Comparison of ENCODE assay signal across 27 cellular contexts in genomic region chr17:34356194-34356593, GRCh38. TPM values are rescaled to one million over a fixed set of nuclear protein-coding genes. Genes with fewer than 3 reads are reported as not detected.
DNase-seq lines count a peak whose midpoint lies in the region; ATAC-seq, FAIRE-seq and TF ChIP-seq lines count a peak whose summit lies in the region.
"Had no signal": no experiment of that assay in that cellular context is flagged by ENCODE, and none has a peak within 500 bp of the region (broad histone marks: within the 10 kb centered on the region; RNA-seq: fewer than 3 reads in every experiment).

CCL13 (plus strand) TSS chr17:34356480; CDS start chr17:34356527, 47 bp downstream.

- H3K4me1 ChIP-seq in ACC112 (ENCODE audit: control insufficient read depth, insufficient read depth, low read length, unreplicated experiment): peaks cover 5% of the 10 kb centered on the region
- H3K4me1 ChIP-seq in trophoblast cell (ENCODE audit: control insufficient read depth in 1 of 2, insufficient read depth in 2 of 2, low read length in 2 of 2): no peaks in the 10 kb centered on the region
- H3K4me1 ChIP-seq in HepG2 (ENCODE audit: insufficient read depth, low read length): no peaks in the 10 kb centered on the region

- H3K9ac ChIP-seq in trophoblast cell (ENCODE audit: low read length) (peak within 1 kb of the TSS; percentile 15), HepG2 (ENCODE audit: insufficient read depth, low read depth, low read length) (no peak within 1 kb of the TSS)

- in situ Hi-C loops in brain microvascular endothelial cell (cut with HindIII; ENCODE audit: low pct_ligation_motif_present, low sequenced_read_pairs) (loop anchor here (25.0 kb wide), 1 partner anchor 169 kb away; no protein-coding TSS in a partner anchor), HepG2 (cut with HindIII; ENCODE audit: extremely low pct_ligation_motif_present, low pct_unique_long_range_greater_than_20kb) (no loop called here)

- H3K23ac ChIP-seq in trophoblast cell (ENCODE audit: low read length): no peak within 1 kb of the TSS

- intact Hi-C loops in left ventricle myocardium superior (cut with micrococcal nuclease): no loop called here
- intact Hi-C loops in HepG2 (cut with micrococcal nuclease; ENCODE audit: unreplicated experiment): no loop called here

- H2AK5ac ChIP-seq in trophoblast cell (ENCODE audit: low read length): no peak within 1 kb of the TSS

- no peak for TF ChIP-seq EP300 in HepG2 (IDR thresholded peaks at IDR 0.05; ENCODE audit: low read depth in 2 of 2, low read length in 2 of 2)
- no peak for TF ChIP-seq EP300 in HepG2 (CRISPR knock-in tag; IDR thresholded peaks at IDR 0.05; ENCODE audit: borderline replicate concordance)

- no peak within 1 kb of the TSS for H3K4me2 ChIP-seq in trophoblast cell (ENCODE audit: low read length)
- H3K4me2 ChIP-seq in HepG2 (ENCODE audit: low read depth, low read length): no peak within 1 kb of the TSS
- H3K4me2 ChIP-seq: PC-9 had no signal

- BruUV-seq in HepG2 (replicated peaks; lab: Mats Ljungman, UMichigan): no TSS peak

- no CpG with 5 or more reads among the region's 5 CpGs for WGBS in trophoblast cell (ENCODE audit: extremely low coverage, insufficient coverage, insufficient read length)
- WGBS in HepG2 (ENCODE audit: low lambda C conversion rate): 74% methylated on average over 5 of the region's 5 CpGs

- no peaks in the 10 kb centered on the region for H3K27me3 ChIP-seq in ACC112 (ENCODE audit: insufficient read depth, low read length)
- no peaks in the 10 kb centered on the region for H3K27me3 ChIP-seq in trophoblast cell (ENCODE audit: insufficient read depth, low read length)
- no peaks in the 10 kb centered on the region for H3K27me3 ChIP-seq in brain microvascular endothelial cell (replicated peaks)
- H3K27me3 ChIP-seq in HepG2 (ENCODE audit: control insufficient read depth in 1 of 2, insufficient read depth in 2 of 2, low read length in 2 of 2): no peaks in the 10 kb centered on the region

- no peak for TF ChIP-seq RAD21 in HepG2 (CRISPR knock-in tag; IDR thresholded peaks at IDR 0.05)

- H3K14ac ChIP-seq in trophoblast cell (ENCODE audit: low read length): no peak within 1 kb of the TSS

- no peak within 1 kb of the TSS for H4K12ac ChIP-seq in trophoblast cell (ENCODE audit: low read depth, low read length)

- DNase-seq in GM03348 (ENCODE audit: low spot score) (peak; percentile 1), left ventricle myocardium superior (no peak), trophoblast cell (no peak), medulla oblongata (ENCODE audit: extremely low spot score) (no peak), brain microvascular endothelial cell (no peak), SKM-1 treated with dmso at 0.1 percent for 144 hours (lab: John Stamatoyannopoulos, UW; ENCODE audit: unreplicated experiment) (no peak), HepG2 (ENCODE audit: low spot score) (no peak)
- DNase-seq: CD4-positive, alpha-beta T cell; COR-L47; DMS79 treated with DMSO at 0.1 percent for 48 hours; H9; HFFc6; KG1; NCI-H1092 treated with DMSO at 0.1 percent for 48 hours; NCI-H1436 treated with DMSO at 0.1 percent for 48 hours; NCI-H2029; NCI-H2227 treated with DMSO at 0.1 percent for 48 hours; NCI-H510A; NCI-H748 treated with DMSO at 0.1 percent for 48 hours; PC-9; RPMI8226; SIG-M5 had no signal

- H2AFZ ChIP-seq in ACC112 (ENCODE audit: low read length, unreplicated experiment) (no peak within 1 kb of the TSS), trophoblast cell (ENCODE audit: insufficient read depth, low read length, poor library complexity) (no peak within 1 kb of the TSS), HepG2 (ENCODE audit: low read length) (no peak within 1 kb of the TSS)
- H2AFZ ChIP-seq: PC-9 had no signal

- H3K9me3 ChIP-seq in trophoblast cell (ENCODE audit: insufficient read depth, low read depth, low read length) (no peaks in the 10 kb centered on the region), HepG2 (ENCODE audit: low read length) (no peaks in the 10 kb centered on the region)

- H4K20me1 ChIP-seq in HepG2 (ENCODE audit: insufficient read depth, low read length): no peaks in the 10 kb centered on the region

- no peak within 1 kb of the TSS for H4K91ac ChIP-seq in trophoblast cell (ENCODE audit: low read depth, low read length)

- no peak for FAIRE-seq in HepG2 (lab: Jason Lieb, UNC)
- FAIRE-seq: GM12892 had no signal

- peak; percentile 34 for ATAC-seq in left ventricle myocardium superior
- ATAC-seq in HepG2: no peak

- POLR2A ChIA-PET in HepG2 (lab: Yijun Ruan, JAX): no interaction called here

- no peaks in the 10 kb centered on the region for H3K79me1 ChIP-seq in trophoblast cell (ENCODE audit: low read length)

- no peak within 1 kb of the TSS for H2BK5ac ChIP-seq in trophoblast cell (ENCODE audit: low read depth, low read length, poor library complexity)

- no peak within 1 kb of the TSS for H3K18ac ChIP-seq in trophoblast cell (ENCODE audit: low read length)

- no peak within 1 kb of the TSS for H2BK120ac ChIP-seq in trophoblast cell (ENCODE audit: insufficient read depth, low read length, poor library complexity)

- no peaks in the 10 kb centered on the region for H3K79me2 ChIP-seq in ACC112 (ENCODE audit: control insufficient read depth, insufficient read depth, low read length, unreplicated experiment)
- H3K79me2 ChIP-seq in trophoblast cell (ENCODE audit: control insufficient read depth, insufficient read depth, low read length, poor library complexity): no peaks in the 10 kb centered on the region
- H3K79me2 ChIP-seq in HepG2 (ENCODE audit: insufficient read depth, low read length): no peaks in the 10 kb centered on the region

- no peak for TF ChIP-seq POLR2A in HepG2 (IDR thresholded peaks at IDR 0.05; ENCODE audit: insufficient read depth in 1 of 2, low read depth in 2 of 2, low read length in 2 of 2)

- no peak within 1 kb of the TSS for H4K8ac ChIP-seq in trophoblast cell (ENCODE audit: low read depth, low read length)

- no peak within 1 kb of the TSS for H3K4ac ChIP-seq in trophoblast cell (ENCODE audit: low read depth, low read length)

- H3K36me3 ChIP-seq in ACC112 (ENCODE audit: insufficient read depth, low read length): no peaks in the 10 kb centered on the region
- H3K36me3 ChIP-seq in trophoblast cell (ENCODE audit: control insufficient read depth in 1 of 2, insufficient read depth in 2 of 2, low read length in 2 of 2): no peaks in the 10 kb centered on the region
- H3K36me3 ChIP-seq in brain microvascular endothelial cell (replicated peaks): no peaks in the 10 kb centered on the region
- no peaks in the 10 kb centered on the region for H3K36me3 ChIP-seq in HepG2 (replicated peaks in 1 of 2; ENCODE audit: control insufficient read depth in 1 of 2, insufficient read depth in 2 of 2, low read length in 2 of 2)

- H2BK12ac ChIP-seq in trophoblast cell (ENCODE audit: low read length): no peak within 1 kb of the TSS

- CTCF ChIA-PET in HepG2 (lab: Yijun Ruan, JAX; ENCODE audit: low intra/inter-chr PET ratio, low total read pairs): no interaction called here

- H3K27ac ChIP-seq in ACC112 (ENCODE audit: low read depth, low read length): peak within 1 kb of the TSS; percentile 39
- no peak within 1 kb of the TSS for H3K27ac ChIP-seq in trophoblast cell (ENCODE audit: low read depth, low read length)
- no peak within 1 kb of the TSS for H3K27ac ChIP-seq in brain microvascular endothelial cell
- no peak within 1 kb of the TSS for H3K27ac ChIP-seq in HepG2 (ENCODE audit: extremely low read length, insufficient read depth, low read length)
- H3K27ac ChIP-seq: HL-60, PC-9 had no signal

- H3K4me3 ChIP-seq in ACC112 (ENCODE audit: low read depth, low read length): no peak within 1 kb of the TSS
- H3K4me3 ChIP-seq in trophoblast cell (ENCODE audit: low read depth, low read length): no peak within 1 kb of the TSS
- no peak within 1 kb of the TSS for H3K4me3 ChIP-seq in brain microvascular endothelial cell (ENCODE audit: low read depth, low read length)
- H3K4me3 ChIP-seq in HepG2 (replicated peaks in 1 of 3; ENCODE audit: insufficient read depth in 1 of 3, low read depth in 2 of 3, low read length in 3 of 3): no peak within 1 kb of the TSS
- H3K4me3 ChIP-seq: PC-9 had no signal

- TF ChIP-seq CTCF in brain microvascular endothelial cell (IDR thresholded peaks at IDR 0.05; ENCODE audit: low read depth, low read length, missing control alignments): no peak
- TF ChIP-seq CTCF in HepG2 (CRISPR knock-in tag; IDR thresholded peaks at IDR 0.05): no peak

TF ChIP-seq in HepG2, 621 proteins besides CTCF, POLR2A, EP300 and RAD21 (continues in another document):
- no peak for TF ChIP-seq ZSCAN29 (CRISPR knock-in tag; conservative IDR thresholded peaks at IDR 0.05)
- no peak for TF ChIP-seq RARG (CRISPR knock-in tag; IDR thresholded peaks at IDR 0.05; ENCODE audit: low read depth)
- no peak for TF ChIP-seq ADNP (CRISPR knock-in tag; IDR thresholded peaks at IDR 0.05)
- no peak for TF ChIP-seq PAF1 (CRISPR knock-in tag; IDR thresholded peaks at IDR 0.05)

RNA-seq across cellular contexts. Expression of gene CCL13, which starts in this region (rescaled TPM):
- 0.82 TPM for total RNA-seq in left ventricle myocardium superior
- 0.15 TPM in 1 of 2 replicates, not detected in the other for polyA plus RNA-seq in trophoblast cell (2013)
- not detected in 2 replicates for total RNA-seq in HepG2 (2016; rRNA removed; fragmentation: Illumina TruSeq; extraction: Trizol)
- total RNA-seq in HepG2 (2016; cell fraction: cytosol; rRNA removed; fragmentation: Illumina TruSeq; extraction: Trizol; ENCODE audit: low read depth): not detected in 2 replicates
- total RNA-seq in HepG2 (2016; cell fraction: insoluble cytoplasmic fraction; rRNA removed; fragmentation: Illumina TruSeq; extraction: Trizol): not detected in 2 replicates
- total RNA-seq in HepG2 (2016; cell fraction: membrane; rRNA removed; fragmentation: Illumina TruSeq; extraction: Trizol): not detected in 2 replicates
- not detected in 2 replicates for total RNA-seq in HepG2 (2016; cell fraction: nucleus; rRNA removed; fragmentation: Illumina TruSeq; extraction: Trizol)
- polyA plus RNA-seq in HepG2 (2011; rRNA removed): not detected in 2 replicates
- polyA plus RNA-seq in HepG2 (2011; cell fraction: cytosol; rRNA removed): not detected in 2 replicates
- polyA plus RNA-seq in HepG2 (2011; cell fraction: nucleus; rRNA removed): not detected in 2 replicates
- not detected in 2 replicates for polyA plus RNA-seq in HepG2 (2012)
- polyA plus RNA-seq in HepG2 (2016; cell fraction: cytosol; fragmentation: Illumina TruSeq; extraction: Trizol; ENCODE audit: low read depth): not detected in 2 replicates
- not detected in 2 replicates for polyA plus RNA-seq in HepG2 (2016; cell fraction: insoluble cytoplasmic fraction; fragmentation: Illumina TruSeq; extraction: Trizol; ENCODE audit: low read depth)
- not detected in 2 replicates for polyA plus RNA-seq in HepG2 (2016; cell fraction: membrane; fragmentation: Illumina TruSeq; extraction: Trizol; ENCODE audit: low read depth)
- polyA plus RNA-seq in HepG2 (2016; cell fraction: nucleus; fragmentation: Illumina TruSeq; extraction: Trizol; ENCODE audit: insufficient read depth, low read depth): not detected in 2 replicates
- not detected in 2 replicates for polyA minus RNA-seq in HepG2 (2011; rRNA and poly(A)+ RNA removed; ENCODE audit: low replicate concordance)
- not detected in 2 replicates for polyA minus RNA-seq in HepG2 (2011; cell fraction: cytosol; rRNA and poly(A)+ RNA removed)
- not detected in 2 replicates for polyA minus RNA-seq in HepG2 (2011; cell fraction: nucleus; rRNA and poly(A)+ RNA removed)
- total RNA-seq: A673; CD4-positive, alpha-beta T cell; H9; HFFc6; HT-29; PC-9 had no signal

Comparison
In these comparisons a context has a peak if more than half of its experiments do, and no peak if none do; other contexts are left out.
1. Peak in ATAC-seq in left ventricle myocardium superior; RNA of the gene not detected or under 1 TPM.